ENCODE assay signal across 22 cellular contexts in the genomic region with DNA sequence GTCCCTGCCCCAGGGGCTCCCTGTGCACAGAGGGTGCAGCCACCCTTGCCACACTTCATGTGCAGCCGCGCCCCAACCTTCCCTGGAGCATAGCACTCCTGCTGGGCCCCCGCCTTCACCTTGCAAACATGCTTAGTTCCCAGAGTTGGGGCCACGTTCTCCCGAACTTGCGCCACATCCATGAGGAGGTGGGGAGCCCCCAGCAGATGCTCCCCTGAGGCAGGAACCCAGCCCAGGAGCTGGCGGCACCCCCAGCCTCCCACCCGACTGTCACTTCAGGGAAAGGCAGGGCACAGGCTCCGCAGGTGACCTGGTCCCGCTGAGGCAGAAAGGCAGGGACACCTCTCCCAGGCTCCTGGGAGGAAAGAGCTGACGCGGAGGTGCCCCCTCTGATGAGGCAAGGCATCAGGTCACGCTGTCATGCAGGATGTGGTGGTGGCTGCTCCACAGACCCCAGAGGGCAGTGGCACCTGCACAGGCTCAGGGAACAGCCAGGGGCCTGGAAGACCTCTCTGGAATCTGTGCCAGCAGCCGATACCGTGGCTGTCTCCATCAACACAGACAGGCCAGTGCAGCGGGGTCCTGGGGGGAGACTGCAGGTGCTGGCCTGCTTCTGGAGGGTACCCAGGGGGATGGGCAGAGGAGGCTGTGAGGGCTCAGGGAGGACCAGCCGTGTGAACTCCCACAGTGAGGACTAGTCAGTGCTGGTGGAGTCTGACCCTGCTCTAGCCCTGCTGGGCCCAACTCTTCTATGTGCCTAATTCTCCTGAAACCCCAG.
DNase-seq lines count a peak whose midpoint lies in the region; ATAC-seq and TF ChIP-seq lines count a peak whose summit lies in the region.
"Had no signal": no experiment of that assay in that cellular context is flagged by ENCODE, and none has a peak within 500 bp of the region (broad histone marks: within the 10 kb centered on the region; RNA-seq: fewer than 3 reads in every experiment).

No MANE protein-coding gene starts in this region.

- DNase-seq in activated effector memory CD4-positive, alpha-beta T cell treated with anti-CD3 and anti-CD28 coated beads, Interleukin-2, amount 50 U/mL, for 16 hours: peak; percentile 60
- no peak for DNase-seq in activated effector memory CD4-positive, alpha-beta T cell treated with Interleukin-2 at 50 U/mL for 16 hours
- DNase-seq in RWPE2 (ENCODE audit: low spot score) (peak; percentile 49), right atrium auricular region (ENCODE audit: low spot score) (no peak), sigmoid colon (peak; percentile 57), KBM-7 (no peak), NCI-H748 (lab: John Stamatoyannopoulos, UW; ENCODE audit: unreplicated experiment) (no peak)
- DNase-seq: activated CD4-positive, alpha-beta memory T cell treated with anti-CD3 and anti-CD28 coated beads for 36 hours; activated CD4-positive, CD25-positive, alpha-beta regulatory T cell; central memory CD4-positive, alpha-beta T cell; EL; GOT3; MM.1S; NCI-H1436; NCI-H2107; NCI-H510A; stimulated activated CD4-positive, alpha-beta T cell treated with anti-CD3 and anti-CD28 coated beads, Interleukin-12 subunit alpha, Interleukin-12 subunit beta, amount 100 ng/mL, for 4 hours; stomach; trophoblast cell had no signal

- H3K27me3 ChIP-seq in RWPE2 (ENCODE audit: insufficient read depth, poor library complexity, severe bottlenecking) (no peaks in the 10 kb centered on the region), right atrium auricular region (no peaks in the 10 kb centered on the region), sigmoid colon (no peaks in the 10 kb centered on the region)
- H3K27me3 ChIP-seq: ascending aorta, stomach had no signal

- H3K4me1 ChIP-seq in RWPE2 (ENCODE audit: insufficient read depth, poor library complexity, severe bottlenecking): no peaks in the 10 kb centered on the region
- H3K4me1 ChIP-seq in right atrium auricular region: peaks cover 0 to 57% of the 10 kb centered on the region in 2 donors
- peaks cover 0 to 16% (median 0%) of the 10 kb centered on the region in 4 donors for H3K4me1 ChIP-seq in sigmoid colon
- H3K4me1 ChIP-seq: ascending aorta had no signal

- TF ChIP-seq EP300 in sigmoid colon (IDR thresholded peaks at IDR 0.05): no peak

- 94 to 95% methylated on average over 17 of the region's 17 CpGs for WGBS in sigmoid colon, 2 donors

- H3K9me3 ChIP-seq in RWPE2 (ENCODE audit: severe bottlenecking): no peaks in the 10 kb centered on the region
- H3K9me3 ChIP-seq in right atrium auricular region: no peaks in the 10 kb centered on the region
- H3K9me3 ChIP-seq in sigmoid colon: no peaks in the 10 kb centered on the region
- H3K9me3 ChIP-seq: ascending aorta, stomach had no signal

- in situ Hi-C loops in KBM-7 (cut with MboI; ENCODE audit: low pct_unique_long_range_greater_than_20kb, low sequenced_read_pairs): no loop called here

- no peaks in the 10 kb centered on the region for H3K36me3 ChIP-seq in RWPE2 (ENCODE audit: low read depth)
- no peaks in the 10 kb centered on the region for H3K36me3 ChIP-seq in right atrium auricular region
- H3K36me3 ChIP-seq in sigmoid colon: peaks cover 0 to 4% (median 0%) of the 10 kb centered on the region in 4 donors

- H3K27ac ChIP-seq in RWPE2 (ENCODE audit: poor library complexity, severe bottlenecking): no peak overlapping the region
- peak overlapping the region; percentile 89 to 98 for H3K27ac ChIP-seq in right atrium auricular region
- no peak overlapping the region for H3K27ac ChIP-seq in sigmoid colon
- H3K27ac ChIP-seq: ascending aorta, epithelial cell of prostate, stomach had no signal

- TF ChIP-seq POLR2A in sigmoid colon (IDR thresholded peaks at IDR 0.05): no peak

- no peak for TF ChIP-seq CTCF in RWPE2 (IDR thresholded peaks at IDR 0.05; ENCODE audit: poor library complexity, severe bottlenecking)
- no peak for TF ChIP-seq CTCF in right atrium auricular region (IDR thresholded peaks at IDR 0.05)
- no peak for TF ChIP-seq CTCF in sigmoid colon (IDR thresholded peaks at IDR 0.05)

- ATAC-seq in RWPE2 (ENCODE audit: low read depth): no peak
- no peak for ATAC-seq in GM18858 (IDR thresholded peaks at IDR 0.05; ENCODE audit: unreplicated experiment)

- intact Hi-C loops in sigmoid colon (cut with DNase I): no loop called here

- no peak overlapping the region for H3K4me3 ChIP-seq in RWPE2 (ENCODE audit: severe bottlenecking)
- H3K4me3 ChIP-seq in right atrium auricular region: no peak overlapping the region
- H3K4me3 ChIP-seq in sigmoid colon: no peak overlapping the region
- H3K4me3 ChIP-seq: ascending aorta, stomach had no signal

Comparison
In these comparisons a context has a peak if more than half of its experiments do, and no peak if none do; other contexts are left out.
1. DNase-seq: peak in activated effector memory CD4-positive, alpha-beta T cell treated with anti-CD3 and anti-CD28 coated beads, Interleukin-2, amount 50 U/mL, for 16 hours (single experiment), RWPE2 (single experiment) and sigmoid colon (single experiment); none in activated effector memory CD4-positive, alpha-beta T cell treated with Interleukin-2 at 50 U/mL for 16 hours (single experiment), right atrium auricular region (single experiment), KBM-7 (single experiment) and NCI-H748 (single experiment).
2. H3K27ac ChIP-seq: peak in right atrium auricular region (2 of 2); none in RWPE2 (single experiment) and sigmoid colon (0 of 4).